Comparison of ENCODE assay signal across 21 cellular contexts in the genomic region with DNA sequence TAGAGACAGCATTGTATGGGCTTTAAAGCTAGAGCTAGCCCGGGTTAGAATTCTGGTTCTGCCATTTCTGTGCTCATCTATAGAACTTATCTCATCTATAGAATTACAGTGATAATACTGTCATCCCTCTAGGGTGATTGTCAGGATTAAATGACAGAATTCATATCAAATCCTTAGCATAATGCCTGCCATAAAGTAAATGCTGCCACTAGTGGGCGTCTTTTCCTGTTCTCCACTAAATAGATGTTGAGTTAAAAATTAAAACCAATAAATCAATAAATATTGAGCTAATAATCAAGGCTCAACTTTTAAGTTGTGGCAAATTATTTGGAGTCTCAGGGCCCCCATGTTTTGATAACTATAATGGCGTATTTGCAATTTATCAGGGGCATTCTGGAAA. TPM values are rescaled to one million over a fixed set of nuclear protein-coding genes. Genes with fewer than 3 reads are reported as not detected.
A peak's percentile ranks its signal among the peaks of the same experiment; 100 is the strongest.
DNase-seq lines count a peak whose midpoint lies in the region; ATAC-seq and TF ChIP-seq lines count a peak whose summit lies in the region.
"Had no signal": no experiment of that assay in that cellular context is flagged by ENCODE, and none has a peak within 500 bp of the region (broad histone marks: within the 10 kb centered on the region; RNA-seq: fewer than 3 reads in every experiment).

No MANE protein-coding gene starts in this region.

- no peak for TF ChIP-seq POLR2A in right lobe of liver (IDR thresholded peaks at IDR 0.05)

- DNase-seq in fibroblast of mammary gland (ENCODE audit: low read depth) (no peak), right lobe of liver (no peak), NCI-H2081 (lab: John Stamatoyannopoulos, UW) (no peak), GM19240 (ENCODE audit: insufficient read length, low spot score) (no peak), NCI-H1417 (lab: John Stamatoyannopoulos, UW) (no peak)
- DNase-seq: CD8-positive, alpha-beta memory T cell; GOT3; NCI-H1048; NCI-H1436 treated with DMSO at 0.1 percent for 48 hours; NCI-H2029 treated with DMSO at 0.1 percent for 48 hours; Peyer's patch; SW 1271 had no signal

- no peak overlapping the region for H3K27ac ChIP-seq in 22Rv1
- no peak overlapping the region for H3K27ac ChIP-seq in OCI-LY3 (ENCODE audit: low read length)
- H3K27ac ChIP-seq in right lobe of liver = no peak overlapping the region
- H3K27ac ChIP-seq: BLaER1 treated with 17β-estradiol and CSF1 and Interleukin-3, amounts not matched to agents 10 nM and 100 nM; KMS-11; Peyer's patch; SJSA1 had no signal

- TF ChIP-seq CTCF in 22Rv1 (IDR thresholded peaks at IDR 0.05) (peak; percentile 15; the same call in 1 of the 2 replicates), GM12873 (IDR thresholded peaks at IDR 0.05; ENCODE audit: insufficient read depth, low read depth, low read length, missing control alignments) (peak; percentile 22), OCI-LY3 (IDR thresholded peaks at IDR 0.05; ENCODE audit: low read depth, low read length) (peak; percentile 27), fibroblast of mammary gland (conservative IDR thresholded peaks at IDR 0.05; ENCODE audit: control insufficient read depth, insufficient read depth, low read depth, low read length) (peak; percentile 27), right lobe of liver (IDR thresholded peaks at IDR 0.05) (no peak)

- no peaks in the 10 kb centered on the region for H3K36me3 ChIP-seq in OCI-LY3 (replicated peaks; ENCODE audit: low read depth, low read length)
- H3K36me3 ChIP-seq in right lobe of liver = no peaks in the 10 kb centered on the region
- H3K36me3 ChIP-seq: BLaER1 treated with 17β-estradiol and CSF1 and Interleukin-3, amounts not matched to agents 10 nM and 100 nM; Peyer's patch; SJSA1 had no signal

- H3K4me1 ChIP-seq in OCI-LY3 (ENCODE audit: low read length) (no peaks in the 10 kb centered on the region), right lobe of liver (no peaks in the 10 kb centered on the region)
- H3K4me1 ChIP-seq: BLaER1 treated with 17β-estradiol and CSF1 and Interleukin-3, amounts not matched to agents 10 nM and 100 nM; Peyer's patch; SJSA1 had no signal

- H3K4me3 ChIP-seq in OCI-LY3 (ENCODE audit: low read length) (no peak overlapping the region), fibroblast of mammary gland (ENCODE audit: control insufficient read depth, low read depth, low read length) (no peak overlapping the region), right lobe of liver (no peak overlapping the region)
- H3K4me3 ChIP-seq: BLaER1 treated with 17β-estradiol and CSF1 and Interleukin-3, amounts not matched to agents 10 nM and 100 nM; Peyer's patch; SJSA1 had no signal

- H3K9me3 ChIP-seq in OCI-LY3 (ENCODE audit: insufficient read depth, low read length) (no peaks in the 10 kb centered on the region), right lobe of liver (no peaks in the 10 kb centered on the region)
- H3K9me3 ChIP-seq: BLaER1 treated with 17β-estradiol and CSF1 and Interleukin-3, amounts not matched to agents 10 nM and 100 nM; Peyer's patch; SJSA1 had no signal

- H3K27me3 ChIP-seq in OCI-LY3 (ENCODE audit: low read depth, low read length) (no peaks in the 10 kb centered on the region), right lobe of liver (peaks cover 0 to 3% of the 10 kb centered on the region in 2 donors)
- H3K27me3 ChIP-seq: Peyer's patch, SJSA1 had no signal

- no peak overlapping the region for H3K4me2 ChIP-seq in OCI-LY3 (ENCODE audit: low read length)
- H3K4me2 ChIP-seq: BLaER1 treated with 17β-estradiol and CSF1 and Interleukin-3, amounts not matched to agents 10 nM and 100 nM; KMS-11 had no signal

- no peak for ATAC-seq in right lobe of liver

- H3K79me2 ChIP-seq in OCI-LY3 (ENCODE audit: low read length) = no peaks in the 10 kb centered on the region

- intact Hi-C loops in right lobe of liver (cut with DNase I) = no loop called here

- no peak overlapping the region for H2AFZ ChIP-seq in OCI-LY3 (ENCODE audit: low read depth, low read length)

- WGBS in right lobe of liver (ENCODE audit: insufficient coverage, low coverage, low lambda C conversion rate, missing lambda C conversion rate) = 64% methylated on average over 3 of the region's 3 CpGs

- H4K20me1 ChIP-seq in OCI-LY3 (ENCODE audit: insufficient read depth, low read length) = no peaks in the 10 kb centered on the region
- H4K20me1 ChIP-seq: BLaER1 treated with 17β-estradiol and CSF1 and Interleukin-3, amounts not matched to agents 10 nM and 100 nM had no signal

- H3K9ac ChIP-seq in OCI-LY3 (ENCODE audit: low read length) = no peak overlapping the region
- H3K9ac ChIP-seq: BLaER1 treated with 17β-estradiol and CSF1 and Interleukin-3, amounts not matched to agents 10 nM and 100 nM; KMS-11 had no signal

RNA-seq across cellular contexts. Expression of a gene that starts 19.7 kb away (rescaled TPM):
- total RNA-seq in right lobe of liver = 1 to 10 TPM in 5 of 6 experiments, under 1 TPM in 1; 0.93 to 6.4 (median 4.1) TPM
- total RNA-seq: HT-29; NCI-H460; SJSA1; T-helper 2 cell treated with Interferon-gamma antibody and Interleukin-4, amounts not matched to agents 100 ng/mL and 5 ng/mL, for 36 hours had no signal

Comparison
In these comparisons a context has a peak if more than half of its experiments do, and no peak if none do; other contexts are left out.
1. CTCF ChIP-seq: peak in 22Rv1 (single experiment), GM12873 (single experiment), OCI-LY3 (single experiment) and fibroblast of mammary gland (single experiment); none in right lobe of liver (0 of 4).